1 cellular context compared by ENCODE assay signal in the genomic region with DNA sequence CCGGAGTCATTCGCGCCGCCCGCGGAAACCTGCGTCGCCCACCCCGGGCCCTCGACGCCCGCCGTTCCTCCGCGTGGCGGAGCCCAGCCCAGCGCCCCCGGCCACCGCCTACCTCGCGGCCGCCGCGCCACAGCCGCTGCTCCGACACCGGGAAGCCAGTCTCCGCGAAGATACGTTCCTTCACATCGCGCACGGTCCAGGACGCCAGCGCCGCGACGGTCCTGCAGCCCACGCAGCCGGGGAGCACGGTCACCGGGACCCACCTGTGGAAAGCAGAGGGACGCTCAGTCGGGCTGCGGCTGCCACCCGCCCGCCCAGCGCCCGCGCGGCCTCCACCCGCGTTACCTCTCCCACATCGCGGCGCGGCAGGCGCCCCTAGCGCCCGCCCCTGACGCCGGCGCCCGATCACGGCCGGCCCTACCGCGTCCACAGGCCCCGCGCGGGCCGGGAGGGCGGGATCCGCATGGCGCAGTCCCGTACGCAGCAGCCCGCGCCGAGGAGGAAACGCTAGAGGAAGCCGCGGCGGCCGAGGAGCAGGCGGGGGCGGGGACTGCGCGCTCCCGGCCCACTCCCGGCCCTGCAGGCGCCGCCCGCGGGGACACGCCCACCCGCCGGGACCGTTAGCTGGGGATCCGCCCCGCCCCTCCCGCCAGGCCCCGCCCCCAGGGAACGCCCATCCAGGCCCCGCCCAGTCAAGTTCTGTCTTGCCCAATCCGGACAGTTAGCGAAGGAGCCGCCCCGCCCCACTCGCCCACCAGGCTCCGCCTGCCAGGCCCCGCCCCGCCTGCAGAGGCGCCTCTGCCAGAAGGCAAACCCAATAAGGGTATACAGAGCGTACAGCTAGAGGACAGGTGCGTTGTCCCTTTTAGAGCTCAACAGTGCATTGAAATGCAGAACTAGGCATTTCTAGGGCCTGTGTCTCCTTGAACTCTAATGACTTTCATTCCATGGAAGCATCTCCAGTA.
TF ChIP-seq lines count a peak whose summit lies in the region.

No MANE protein-coding gene starts in this region.

TF ChIP-seq in WTC11, 78 proteins besides CTCF, POLR2A, EP300 and RAD21 (continued from another document):
- TF ChIP-seq, protein P1, sequence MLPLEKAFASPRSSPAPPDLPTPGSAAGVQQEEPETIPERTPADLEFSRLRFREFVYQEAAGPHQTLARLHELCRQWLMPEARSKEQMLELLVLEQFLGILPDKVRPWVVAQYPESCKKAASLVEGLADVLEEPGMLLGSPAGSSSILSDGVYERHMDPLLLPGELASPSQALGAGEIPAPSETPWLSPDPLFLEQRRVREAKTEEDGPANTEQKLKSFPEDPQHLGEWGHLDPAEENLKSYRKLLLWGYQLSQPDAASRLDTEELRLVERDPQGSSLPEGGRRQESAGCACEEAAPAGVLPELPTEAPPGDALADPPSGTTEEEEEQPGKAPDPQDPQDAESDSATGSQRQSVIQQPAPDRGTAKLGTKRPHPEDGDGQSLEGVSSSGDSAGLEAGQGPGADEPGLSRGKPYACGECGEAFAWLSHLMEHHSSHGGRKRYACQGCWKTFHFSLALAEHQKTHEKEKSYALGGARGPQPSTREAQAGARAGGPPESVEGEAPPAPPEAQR (CRISPR knock-in tag; IDR thresholded peaks at IDR 0.05), result no peak
- TF ChIP-seq SOX15 (CRISPR knock-in tag; IDR thresholded peaks at IDR 0.05) (no peak), FOXP1 (CRISPR knock-in tag; IDR thresholded peaks at IDR 0.05; ENCODE audit: borderline replicate concordance) (peak; percentile 66; the same call in 1 of the 2 replicates)
- TF ChIP-seq, protein P2, sequence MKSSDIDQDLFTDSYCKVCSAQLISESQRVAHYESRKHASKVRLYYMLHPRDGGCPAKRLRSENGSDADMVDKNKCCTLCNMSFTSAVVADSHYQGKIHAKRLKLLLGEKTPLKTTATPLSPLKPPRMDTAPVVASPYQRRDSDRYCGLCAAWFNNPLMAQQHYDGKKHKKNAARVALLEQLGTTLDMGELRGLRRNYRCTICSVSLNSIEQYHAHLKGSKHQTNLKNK (CRISPR knock-in tag; IDR thresholded peaks at IDR 0.05), result no peak
